In the genomic region with DNA sequence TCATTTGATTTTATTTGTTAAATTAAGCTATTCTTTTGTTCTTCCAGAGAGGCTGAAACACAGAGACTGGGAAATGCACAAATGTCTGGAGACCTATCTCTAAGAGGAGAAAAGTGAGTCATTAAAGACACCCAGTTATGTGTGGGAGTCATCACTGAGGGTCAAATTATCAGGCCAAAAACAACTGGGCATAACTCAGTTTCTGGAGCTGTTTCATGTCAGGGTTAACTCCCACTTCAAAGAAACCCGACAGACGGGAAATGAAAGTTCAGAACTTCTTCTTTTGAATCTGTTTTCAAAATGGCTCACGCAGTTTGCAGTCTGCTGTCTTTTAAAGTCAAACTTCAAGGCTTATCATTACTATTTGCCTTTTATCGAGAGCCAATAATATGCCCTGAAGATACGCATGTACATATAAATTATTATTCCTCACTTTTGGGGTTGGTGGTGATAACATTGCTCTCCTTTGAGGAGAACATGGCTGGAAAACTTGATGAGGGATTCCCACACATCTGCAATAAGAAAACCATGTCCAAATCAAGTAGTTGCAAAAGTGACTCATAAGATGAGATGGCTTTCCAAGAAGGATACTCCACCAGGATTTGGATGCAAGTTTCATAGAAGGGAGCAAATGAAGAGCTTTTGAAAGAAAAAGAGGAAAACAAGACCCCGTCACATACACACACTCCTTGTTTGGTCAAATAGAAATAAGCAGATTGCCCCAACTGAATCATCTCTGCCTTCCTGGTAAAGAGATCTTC, we compare ENCODE assay signal across 8 cellular contexts.
DNase-seq lines count a peak whose midpoint lies in the region; ATAC-seq, FAIRE-seq and TF ChIP-seq lines count a peak whose summit lies in the region.

No MANE protein-coding gene starts in this region.

- POLR2A ChIA-PET in CD8-positive, alpha-beta memory T cell (lab: Charles Lee): no interaction called here
- POLR2A ChIA-PET in Caco-2 (lab: Charles Lee): no interaction called here

- H3K4me3 Mint-ChIP-seq in nephron progenitor cell: no peak overlapping the region
- no peak overlapping the region for H3K4me3 Mint-ChIP-seq in CD8-positive, alpha-beta memory T cell
- no peak overlapping the region for H3K4me3 Mint-ChIP-seq in Caco-2 (ENCODE audit: unreplicated experiment)

- H3K4me1 Mint-ChIP-seq in nephron progenitor cell (peaks cover 46% of the 10 kb centered on the region), Caco-2 (ENCODE audit: low read depth, unreplicated experiment) (no peaks in the 10 kb centered on the region)
- peaks cover 0 to 2% (median 0%) of the 10 kb centered on the region in 3 donors for H3K4me1 Mint-ChIP-seq in CD8-positive, alpha-beta memory T cell

- no peaks in the 10 kb centered on the region for H3K9me3 ChIP-seq in CD8-positive, alpha-beta memory T cell (ENCODE audit: low read length)
- no peaks in the 10 kb centered on the region for H3K9me3 ChIP-seq in Caco-2

- H3K27ac Mint-ChIP-seq in nephron progenitor cell: peak overlapping the region; percentile 64
- H3K27ac Mint-ChIP-seq in CD8-positive, alpha-beta memory T cell: no peak overlapping the region
- no peak overlapping the region for H3K27ac Mint-ChIP-seq in Caco-2 (ENCODE audit: unreplicated experiment)

- DNase-seq in RCC 7860 (ENCODE audit: low spot score): peak; percentile 46
- DNase-seq in nephron progenitor cell: no peak
- no peak for DNase-seq in AML-193 (lab: John Stamatoyannopoulos, UW)
- DNase-seq in NCI-H524 treated with DMSO at 0.1 percent for 48 hours (lab: John Stamatoyannopoulos, UW): no peak
- DNase-seq in CD8-positive, alpha-beta memory T cell: no peak
- DNase-seq in Caco-2: no peak

- no peak overlapping the region for H3K27ac ChIP-seq in CD8-positive, alpha-beta memory T cell (ENCODE audit: low read depth, low read length)

- H3K36me3 Mint-ChIP-seq in nephron progenitor cell (ENCODE audit: low read depth): no peaks in the 10 kb centered on the region
- H3K36me3 Mint-ChIP-seq in CD8-positive, alpha-beta memory T cell: no peaks in the 10 kb centered on the region
- H3K36me3 Mint-ChIP-seq in Caco-2 (ENCODE audit: insufficient read depth, unreplicated experiment): no peaks in the 10 kb centered on the region

- no peaks in the 10 kb centered on the region for H3K4me1 ChIP-seq in CD8-positive, alpha-beta memory T cell (ENCODE audit: insufficient read depth, low read length)
- H3K4me1 ChIP-seq in Caco-2: no peaks in the 10 kb centered on the region

- no peaks in the 10 kb centered on the region for H3K27me3 ChIP-seq in CD8-positive, alpha-beta memory T cell (ENCODE audit: insufficient read depth, low read length, poor library complexity, severe bottlenecking)
- H3K27me3 ChIP-seq in Caco-2 (replicated peaks; ENCODE audit: control insufficient read depth, insufficient read depth, low read length): no peaks in the 10 kb centered on the region

- H3K27me3 Mint-ChIP-seq in nephron progenitor cell (ENCODE audit: low read depth, poor library complexity) (no peaks in the 10 kb centered on the region), Caco-2 (ENCODE audit: insufficient read depth, unreplicated experiment) (peaks cover 5% of the 10 kb centered on the region)
- no peaks in the 10 kb centered on the region for H3K27me3 Mint-ChIP-seq in CD8-positive, alpha-beta memory T cell

- intact Hi-C loops in Caco-2 (cut with micrococcal nuclease; ENCODE audit: unreplicated experiment): no loop called here

- no TSS peak for BruUV-seq in Caco-2 (replicated peaks; lab: Mats Ljungman, UMichigan)

- ATAC-seq in GM18870 (IDR thresholded peaks at IDR 0.05; ENCODE audit: unreplicated experiment) (peak; percentile 93), HG02943 (IDR thresholded peaks at IDR 0.05; ENCODE audit: low read depth, unreplicated experiment) (peak; percentile 91)

- FAIRE-seq in RCC 7860 (lab: Jason Lieb, UNC): peak; percentile 75

- H3K9me3 Mint-ChIP-seq in nephron progenitor cell: no peaks in the 10 kb centered on the region
- H3K9me3 Mint-ChIP-seq in CD8-positive, alpha-beta memory T cell: peaks cover 0 to 7% (median 0%) of the 10 kb centered on the region in 5 donors
- no peaks in the 10 kb centered on the region for H3K9me3 Mint-ChIP-seq in Caco-2 (ENCODE audit: unreplicated experiment)

- no peak overlapping the region for H3K4me3 ChIP-seq in CD8-positive, alpha-beta memory T cell (ENCODE audit: low read length)
- H3K4me3 ChIP-seq in Caco-2 (ENCODE audit: low read depth, low read length): no peak overlapping the region

- CTCF ChIA-PET in CD8-positive, alpha-beta memory T cell (lab: Charles Lee): interaction anchor here (0.8 kb wide), 1 partner anchor 9 kb away, joined by 4 read pairs; no protein-coding TSS in a partner anchor
- CTCF ChIA-PET in Caco-2 (lab: Charles Lee): interaction anchor here (0.7 kb wide), 1 partner anchor 1605 kb away, joined by 3 read pairs; no protein-coding TSS in a partner anchor

- H3K36me3 ChIP-seq in CD8-positive, alpha-beta memory T cell (ENCODE audit: insufficient read depth, low read length): no peaks in the 10 kb centered on the region
- H3K36me3 ChIP-seq in Caco-2 (ENCODE audit: control insufficient read depth, insufficient read depth, low read length): no peaks in the 10 kb centered on the region

- no peak for TF ChIP-seq CTCF in nephron progenitor cell (IDR thresholded peaks at IDR 0.05)
- TF ChIP-seq CTCF in Caco-2 (IDR thresholded peaks at IDR 0.05; ENCODE audit: insufficient read depth in 1 of 2, low read depth in 1 of 2, low read length in 1 of 2, severe bottlenecking in 1 of 2, unreplicated experiment in 1 of 2): no peak
